29 cellular contexts compared by ENCODE assay signal in genomic region chr2:225615514-225615913, GRCh38.
"Had no signal": no experiment of that assay in that cellular context is flagged by ENCODE, and none has a peak within 500 bp of the region (broad histone marks: within the 10 kb centered on the region; RNA-seq: fewer than 3 reads in every experiment).

No MANE protein-coding gene starts in this region.

- DNase-seq: activated CD4-positive, alpha-beta T cell treated with anti-CD3 and anti-CD28 coated beads for 1 hour; activated CD4-positive, alpha-beta T cell treated with anti-CD3 and anti-CD28 coated beads, Interleukin-2, amount 10 ng/mL, durations not matched to agents 24 days and 14 days; activated CD4-positive, alpha-beta T cell treated with anti-CD3 and anti-CD28 coated beads, Interleukin-2, amount 50 U/mL, for 4 hours; activated CD4-positive, CD25-positive, alpha-beta regulatory T cell; activated CD8-positive, alpha-beta T cell treated with anti-CD3 and anti-CD28 coated beads for 36 hours; activated effector memory CD4-positive, alpha-beta T cell treated with anti-CD3 and anti-CD28 coated beads, Interleukin-2, amount 50 U/mL, for 16 hours; activated naive CD4-positive, alpha-beta T cell; activated naive CD8-positive, alpha-beta T cell treated with anti-CD3 and anti-CD28 coated beads, Interleukin-2, amount 10 ng/mL, durations not matched to agents 7 days and 5 days; activated T-cell treated with anti-CD3 and anti-CD28 coated beads, Interleukin-2, amount 50 U/mL, for 1 hour; activated T-cell treated with anti-CD3 and anti-CD28 coated beads, Interleukin-2, amount 50 U/mL, for 72 hours; amygdala; NCI-H1092 treated with DMSO at 0.1 percent for 48 hours; NCI-H1694; NCI-H1930; NCI-H2081 treated with DMSO at 0.1 percent for 48 hours; NCI-H2171; NCI-H510A; NCI-H526; PC-9; SW 1271; T-helper 1 cell; T-helper 2 cell; T-helper 9 cell had no signal

- H3K4me1 Mint-ChIP-seq: activated CD4-positive, alpha-beta T cell treated with anti-CD3 and anti-CD28 coated beads, Interleukin-2, amount 10 ng/mL, durations not matched to agents 24 days and 14 days; activated naive CD4-positive, alpha-beta T cell treated with anti-CD3 and anti-CD28 coated beads, Interleukin-2, amount 50 U/mL, for 24 hours; activated naive CD8-positive, alpha-beta T cell treated with anti-CD3 and anti-CD28 coated beads, Interleukin-2, amount 10 ng/mL, durations not matched to agents 7 days and 5 days; activated T-helper 17 cell treated with anti-CD3 and anti-CD28 coated beads, Interleukin-2, amount 50 U/mL, for 72 hours had no signal

- H3K9me3 Mint-ChIP-seq: activated CD4-positive, alpha-beta T cell treated with anti-CD3 and anti-CD28 coated beads, Interleukin-2, amount 10 ng/mL, durations not matched to agents 24 days and 14 days; activated CD8-positive, alpha-beta T cell treated with anti-CD3 and anti-CD28 coated beads for 36 hours; activated naive CD4-positive, alpha-beta T cell treated with anti-CD3 and anti-CD28 coated beads, Interleukin-2, amount 50 U/mL, for 24 hours; activated naive CD8-positive, alpha-beta T cell treated with anti-CD3 and anti-CD28 coated beads, Interleukin-2, amount 10 ng/mL, durations not matched to agents 7 days and 5 days; activated T-cell treated with anti-CD3 and anti-CD28 coated beads, Interleukin-2, amount 50 U/mL, for 72 hours; activated T-helper 17 cell treated with anti-CD3 and anti-CD28 coated beads, Interleukin-2, amount 50 U/mL, for 72 hours had no signal

- H3K9me3 ChIP-seq: ascending aorta had no signal

- H3K27me3 ChIP-seq: ascending aorta had no signal

- H3K27ac Mint-ChIP-seq: activated CD4-positive, alpha-beta T cell treated with anti-CD3 and anti-CD28 coated beads, Interleukin-2, amount 10 ng/mL, durations not matched to agents 24 days and 14 days; activated CD8-positive, alpha-beta T cell treated with anti-CD3 and anti-CD28 coated beads for 36 hours; activated naive CD4-positive, alpha-beta T cell treated with anti-CD3 and anti-CD28 coated beads, Interleukin-2, amount 50 U/mL, for 24 hours; activated naive CD8-positive, alpha-beta T cell treated with anti-CD3 and anti-CD28 coated beads, Interleukin-2, amount 10 ng/mL, durations not matched to agents 7 days and 5 days; activated T-cell treated with anti-CD3 and anti-CD28 coated beads, Interleukin-2, amount 50 U/mL, for 72 hours; activated T-helper 17 cell treated with anti-CD3 and anti-CD28 coated beads, Interleukin-2, amount 50 U/mL, for 72 hours had no signal

- H3K9ac ChIP-seq: KMS-11 had no signal

- H3K4me3 ChIP-seq: ascending aorta, PC-9 had no signal

- H3K36me3 Mint-ChIP-seq: activated naive CD4-positive, alpha-beta T cell treated with anti-CD3 and anti-CD28 coated beads, Interleukin-2, amount 50 U/mL, for 24 hours; activated naive CD8-positive, alpha-beta T cell treated with anti-CD3 and anti-CD28 coated beads, Interleukin-2, amount 10 ng/mL, durations not matched to agents 7 days and 5 days had no signal

- H3K36me3 ChIP-seq: ascending aorta had no signal

- H3K4me1 ChIP-seq: ascending aorta had no signal

- H3K4me3 Mint-ChIP-seq: activated CD4-positive, alpha-beta T cell treated with anti-CD3 and anti-CD28 coated beads, Interleukin-2, amount 10 ng/mL, durations not matched to agents 24 days and 14 days; activated CD8-positive, alpha-beta T cell treated with anti-CD3 and anti-CD28 coated beads for 36 hours; activated naive CD4-positive, alpha-beta T cell treated with anti-CD3 and anti-CD28 coated beads, Interleukin-2, amount 50 U/mL, for 24 hours; activated naive CD8-positive, alpha-beta T cell treated with anti-CD3 and anti-CD28 coated beads, Interleukin-2, amount 10 ng/mL, durations not matched to agents 7 days and 5 days; activated T-cell treated with anti-CD3 and anti-CD28 coated beads, Interleukin-2, amount 50 U/mL, for 72 hours; activated T-helper 17 cell treated with anti-CD3 and anti-CD28 coated beads, Interleukin-2, amount 50 U/mL, for 72 hours had no signal

- H3K27ac ChIP-seq: ascending aorta, KMS-11, PC-9, RWPE1, VCaP had no signal

- H3K27me3 Mint-ChIP-seq: activated naive CD4-positive, alpha-beta T cell treated with anti-CD3 and anti-CD28 coated beads, Interleukin-2, amount 50 U/mL, for 24 hours; activated T-helper 17 cell treated with anti-CD3 and anti-CD28 coated beads, Interleukin-2, amount 50 U/mL, for 72 hours had no signal
